Comparison of ENCODE assay signal across 8 cellular contexts in genomic region chrX:53422915-53423268, GRCh38. TPM values are rescaled to one million over a fixed set of nuclear protein-coding genes. Genes with fewer than 3 reads are reported as not detected.
DNase-seq lines count a peak whose midpoint lies in the region; ATAC-seq lines count a peak whose summit lies in the region.

No MANE protein-coding gene starts in this region.

- no peaks in the 10 kb centered on the region for H3K36me3 ChIP-seq in iPS-20b (ENCODE audit: insufficient read depth, low read depth, low read length)

- no peaks in the 10 kb centered on the region for H3K9me3 ChIP-seq in iPS-20b (ENCODE audit: insufficient read depth, low read depth, low read length)

- H3K4me3 ChIP-seq in iPS-20b (ENCODE audit: low read length), result peak overlapping the region; percentile 86

- peak; percentile 85 for DNase-seq in DMS53 (lab: John Stamatoyannopoulos, UW)
- DNase-seq in DMS53 treated with DMSO at 0.1 percent for 48 hours (lab: John Stamatoyannopoulos, UW; ENCODE audit: unreplicated experiment), result no peak
- DNase-seq in activated naive CD4-positive, alpha-beta T cell treated with anti-CD3 and anti-CD28 coated beads, Interleukin-2, amount 50 U/mL, for 72 hours (ENCODE audit: low spot score in 2 of 2), result no peak
- no peak for DNase-seq in stimulated activated naive CD8-positive, alpha-beta T cell treated with anti-CD3 and anti-CD28 coated beads, Interleukin-15, amount 100 ng/mL, for 72 hours
- DNase-seq in cerebellum (ENCODE audit: low spot score), result no peak
- DNase-seq in ACHN, result no peak

- H3K36me3 Mint-ChIP-seq in activated naive CD4-positive, alpha-beta T cell treated with anti-CD3 and anti-CD28 coated beads, Interleukin-2, amount 50 U/mL, for 72 hours, result peaks cover 12 to 17% of the 10 kb centered on the region in 2 donors

- in situ Hi-C loops in ACHN (cut with HindIII; ENCODE audit: low pct_ligation_motif_present, low pct_unique_long_range_greater_than_20kb, low sequenced_read_pairs), result no loop called here

- peak overlapping the region; percentile 89 to 100 for H3K27ac Mint-ChIP-seq in activated naive CD4-positive, alpha-beta T cell treated with anti-CD3 and anti-CD28 coated beads, Interleukin-2, amount 50 U/mL, for 72 hours
- peak overlapping the region; percentile 97 to 99 for H3K27ac Mint-ChIP-seq in stimulated activated naive CD8-positive, alpha-beta T cell treated with anti-CD3 and anti-CD28 coated beads, Interleukin-15, amount 100 ng/mL, for 72 hours

- peaks cover 9% of the 10 kb centered on the region for H3K4me1 ChIP-seq in iPS-20b (ENCODE audit: insufficient read depth, low read length)

- peak overlapping the region; percentile 64; the same call in 1 of the 2 replicates for H3K9ac ChIP-seq in iPS-20b (ENCODE audit: low read depth, low read length)

- ATAC-seq in activated naive CD4-positive, alpha-beta T cell treated with anti-CD3 and anti-CD28 coated beads, Interleukin-2, amount 50 U/mL, for 72 hours, result no peak
- ATAC-seq in stimulated activated naive CD8-positive, alpha-beta T cell treated with anti-CD3 and anti-CD28 coated beads, Interleukin-15, amount 100 ng/mL, for 72 hours, result no peak
- ATAC-seq in GM21619 (IDR thresholded peaks at IDR 0.05; ENCODE audit: unreplicated experiment), result no peak

- peak overlapping the region; percentile 84 to 88 for H3K4me3 Mint-ChIP-seq in stimulated activated naive CD8-positive, alpha-beta T cell treated with anti-CD3 and anti-CD28 coated beads, Interleukin-15, amount 100 ng/mL, for 72 hours

- H3K27me3 ChIP-seq in iPS-20b (ENCODE audit: insufficient read depth, low read length), result no peaks in the 10 kb centered on the region

- no peaks in the 10 kb centered on the region for H3K27me3 Mint-ChIP-seq in stimulated activated naive CD8-positive, alpha-beta T cell treated with anti-CD3 and anti-CD28 coated beads, Interleukin-15, amount 100 ng/mL, for 72 hours

- H3K4me1 Mint-ChIP-seq in stimulated activated naive CD8-positive, alpha-beta T cell treated with anti-CD3 and anti-CD28 coated beads, Interleukin-15, amount 100 ng/mL, for 72 hours, result peaks cover 27% of the 10 kb centered on the region

- no peak overlapping the region for H3K27ac ChIP-seq in iPS-20b (ENCODE audit: low read length)

- H3K9me3 Mint-ChIP-seq in activated naive CD4-positive, alpha-beta T cell treated with anti-CD3 and anti-CD28 coated beads, Interleukin-2, amount 50 U/mL, for 72 hours, result no peaks in the 10 kb centered on the region
- no peaks in the 10 kb centered on the region for H3K9me3 Mint-ChIP-seq in stimulated activated naive CD8-positive, alpha-beta T cell treated with anti-CD3 and anti-CD28 coated beads, Interleukin-15, amount 100 ng/mL, for 72 hours

RNA-seq across cellular contexts. Expression of gene RIBC1, which starts 0.2 kb away (rescaled TPM):
- 1 to 10 TPM in 1 of 2 donors, under 1 TPM in 1; 0.80 to 1.7 TPM for total RNA-seq in activated naive CD4-positive, alpha-beta T cell treated with anti-CD3 and anti-CD28 coated beads, Interleukin-2, amount 50 U/mL, for 72 hours
- 1.7 TPM for total RNA-seq in cerebellum

RNA-seq across cellular contexts. Expression of gene SMC1A, which starts 0.4 kb away (rescaled TPM):
- total RNA-seq in activated naive CD4-positive, alpha-beta T cell treated with anti-CD3 and anti-CD28 coated beads, Interleukin-2, amount 50 U/mL, for 72 hours, result 100 to 1,000 TPM; 119 to 152 TPM
- total RNA-seq in cerebellum, result 31.8 TPM

RNA-seq across cellular contexts. Expression of gene HSD17B10, which starts 11.3 kb away (rescaled TPM):
- total RNA-seq in activated naive CD4-positive, alpha-beta T cell treated with anti-CD3 and anti-CD28 coated beads, Interleukin-2, amount 50 U/mL, for 72 hours, result 100 to 1,000 TPM in 1 of 2 donors, 10 to 100 TPM in 1; 86.3 to 116 TPM
- total RNA-seq in cerebellum, result 21.6 TPM
